Comparison of ENCODE assay signal across 1 cellular context in genomic region chr21:43605320-43606244, GRCh38.
TF ChIP-seq lines count a peak whose summit lies in the region.

No MANE protein-coding gene starts in this region.

TF ChIP-seq in HEK293, 187 proteins besides CTCF, POLR2A, EP300 and RAD21 (continued from another document):
- 0 out of 2 replicates have a peak, but pooled peaks have one; percentile 10 for TF ChIP-seq ZNF398 (tag by site-specific recombination; IDR thresholded peaks at IDR 0.05)
- peak; percentile 26; the same call in 1 of the 2 replicates for TF ChIP-seq ZNF292 (tag by site-specific recombination; IDR thresholded peaks at IDR 0.05; ENCODE audit: borderline replicate concordance, low read depth)
- TF ChIP-seq KLF1 (tag by site-specific recombination; IDR thresholded peaks at IDR 0.05): no peak
- TF ChIP-seq ZNF138 (tag by site-specific recombination; IDR thresholded peaks at IDR 0.05; ENCODE audit: borderline replicate concordance): no peak
- TF ChIP-seq ZNF529 (tag by site-specific recombination; IDR thresholded peaks at IDR 0.05; ENCODE audit: insufficient replicate concordance): no peak
- no peak for TF ChIP-seq FEZF1 (tag by site-specific recombination; IDR thresholded peaks at IDR 0.05)
